1 cellular context compared by ENCODE assay signal in genomic region chr6:149065658-149066556, GRCh38.
TF ChIP-seq lines count a peak whose summit lies in the region.

No MANE protein-coding gene starts in this region.

TF ChIP-seq in GM12878, 131 proteins besides CTCF, POLR2A, EP300 and RAD21 (continued from another document and continues in another):
- TF ChIP-seq E2F8 (IDR thresholded peaks at IDR 0.05; ENCODE audit: low read depth, partially characterized antibody) = no peak
- no peak for TF ChIP-seq CHD1 (IDR thresholded peaks at IDR 0.05; ENCODE audit: low read depth, low read length)
- TF ChIP-seq, protein P1, sequence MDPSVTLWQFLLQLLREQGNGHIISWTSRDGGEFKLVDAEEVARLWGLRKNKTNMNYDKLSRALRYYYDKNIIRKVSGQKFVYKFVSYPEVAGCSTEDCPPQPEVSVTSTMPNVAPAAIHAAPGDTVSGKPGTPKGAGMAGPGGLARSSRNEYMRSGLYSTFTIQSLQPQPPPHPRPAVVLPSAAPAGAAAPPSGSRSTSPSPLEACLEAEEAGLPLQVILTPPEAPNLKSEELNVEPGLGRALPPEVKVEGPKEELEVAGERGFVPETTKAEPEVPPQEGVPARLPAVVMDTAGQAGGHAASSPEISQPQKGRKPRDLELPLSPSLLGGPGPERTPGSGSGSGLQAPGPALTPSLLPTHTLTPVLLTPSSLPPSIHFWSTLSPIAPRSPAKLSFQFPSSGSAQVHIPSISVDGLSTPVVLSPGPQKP (IDR thresholded peaks at IDR 0.05; ENCODE audit: low read depth, low read length) = 0 out of 2 replicates have a peak, but pooled peaks have one; percentile 60
- TF ChIP-seq ZNF207 (IDR thresholded peaks at IDR 0.05; ENCODE audit: borderline replicate concordance) = 0 out of 2 replicates have a peak, but pooled peaks have one; percentile 22
- TF ChIP-seq KDM1A (IDR thresholded peaks at IDR 0.05; ENCODE audit: borderline replicate concordance) = no peak
- TF ChIP-seq PAX5 (IDR thresholded peaks at IDR 0.05; ENCODE audit: borderline replicate concordance, low read depth, low read length) = peak; percentile 56; the same call in 1 of the 2 replicates
- no peak for TF ChIP-seq BRCA1 (IDR thresholded peaks at IDR 0.05; ENCODE audit: low read depth, low read length)
- TF ChIP-seq ZZZ3 (IDR thresholded peaks at IDR 0.05; ENCODE audit: control insufficient read depth, insufficient read length, low read depth) = no peak
- peak in 1 of 2 experiments; percentile 88; a peak in 2 of 4 replicates for TF ChIP-seq ETV6 (conservative IDR thresholded peaks at IDR 0.05 in 1 of 2, IDR thresholded peaks at IDR 0.05 in 1 of 2; ENCODE audit: borderline replicate concordance in 1 of 2, low read depth in 1 of 2)
- no peak; the same call in 1 of the 2 replicates for TF ChIP-seq RAD51 (IDR thresholded peaks at IDR 0.05)
- peak; percentile 87 for TF ChIP-seq FOXM1 (IDR thresholded peaks at IDR 0.05; ENCODE audit: low read depth, low read length)
- TF ChIP-seq FOXK2 (IDR thresholded peaks at IDR 0.05) = no peak
- TF ChIP-seq POU2F2 (IDR thresholded peaks at IDR 0.05; ENCODE audit: borderline replicate concordance, low read depth, low read length) = peak; percentile 76; the same call in 2 of the 3 replicates
- TF ChIP-seq MXI1 (IDR thresholded peaks at IDR 0.05; ENCODE audit: low read depth, low read length) = peak; percentile 61; the same call in 1 of the 2 replicates
- TF ChIP-seq NBN (IDR thresholded peaks at IDR 0.05) = peak; percentile 99
- TF ChIP-seq ZBTB40 (IDR thresholded peaks at IDR 0.05; ENCODE audit: borderline replicate concordance) = peak; percentile 50; the same call in 1 of the 2 replicates
- TF ChIP-seq RUNX3 (IDR thresholded peaks at IDR 0.05; ENCODE audit: low read length) = peak; percentile 77
- TF ChIP-seq LARP7 (IDR thresholded peaks at IDR 0.05) = no peak
- TF ChIP-seq, protein P2, sequence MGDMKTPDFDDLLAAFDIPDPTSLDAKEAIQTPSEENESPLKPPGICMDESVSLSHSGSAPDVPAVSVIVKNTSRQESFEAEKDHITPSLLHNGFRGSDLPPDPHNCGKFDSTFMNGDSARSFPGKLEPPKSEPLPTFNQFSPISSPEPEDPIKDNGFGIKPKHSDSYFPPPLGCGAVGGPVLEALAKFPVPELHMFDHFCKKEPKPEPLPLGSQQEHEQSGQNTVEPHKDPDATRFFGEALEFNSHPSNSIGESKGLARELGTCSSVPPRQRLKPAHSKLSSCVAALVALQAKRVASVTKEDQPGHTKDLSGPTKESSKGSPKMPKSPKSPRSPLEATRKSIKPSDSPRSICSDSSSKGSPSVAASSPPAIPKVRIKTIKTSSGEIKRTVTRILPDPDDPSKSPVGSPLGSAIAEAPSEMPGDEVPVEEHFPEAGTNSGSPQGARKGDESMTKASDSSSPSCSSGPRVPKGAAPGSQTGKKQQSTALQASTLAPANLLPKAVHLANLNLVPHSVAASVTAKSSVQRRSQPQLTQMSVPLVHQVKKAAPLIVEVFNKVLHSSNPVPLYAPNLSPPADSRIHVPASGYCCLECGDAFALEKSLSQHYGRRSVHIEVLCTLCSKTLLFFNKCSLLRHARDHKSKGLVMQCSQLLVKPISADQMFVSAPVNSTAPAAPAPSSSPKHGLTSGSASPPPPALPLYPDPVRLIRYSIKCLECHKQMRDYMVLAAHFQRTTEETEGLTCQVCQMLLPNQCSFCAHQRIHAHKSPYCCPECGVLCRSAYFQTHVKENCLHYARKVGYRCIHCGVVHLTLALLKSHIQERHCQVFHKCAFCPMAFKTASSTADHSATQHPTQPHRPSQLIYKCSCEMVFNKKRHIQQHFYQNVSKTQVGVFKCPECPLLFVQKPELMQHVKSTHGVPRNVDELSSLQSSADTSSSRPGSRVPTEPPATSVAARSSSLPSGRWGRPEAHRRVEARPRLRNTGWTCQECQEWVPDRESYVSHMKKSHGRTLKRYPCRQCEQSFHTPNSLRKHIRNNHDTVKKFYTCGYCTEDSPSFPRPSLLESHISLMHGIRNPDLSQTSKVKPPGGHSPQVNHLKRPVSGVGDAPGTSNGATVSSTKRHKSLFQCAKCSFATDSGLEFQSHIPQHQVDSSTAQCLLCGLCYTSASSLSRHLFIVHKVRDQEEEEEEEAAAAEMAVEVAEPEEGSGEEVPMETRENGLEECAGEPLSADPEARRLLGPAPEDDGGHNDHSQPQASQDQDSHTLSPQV (IDR thresholded peaks at IDR 0.05) = peak; percentile 93
- no peak for TF ChIP-seq RFX5 (IDR thresholded peaks at IDR 0.05; ENCODE audit: low read depth, low read length)
- no peak for TF ChIP-seq PRDM15 (CRISPR knock-in tag; IDR thresholded peaks at IDR 0.05)
- TF ChIP-seq HSF1 (IDR thresholded peaks at IDR 0.05; ENCODE audit: low read depth, low read length) = no peak
- TF ChIP-seq BCL11A (IDR thresholded peaks at IDR 0.05; ENCODE audit: low read depth, low read length) = peak; percentile 67
- TF ChIP-seq CEBPB (IDR thresholded peaks at IDR 0.05; ENCODE audit: borderline replicate concordance in 1 of 2, low read depth in 2 of 2, low read length in 2 of 2) = no peak
- peak; percentile 38; the same call in 1 of the 2 replicates for TF ChIP-seq NR2C1 (IDR thresholded peaks at IDR 0.05)
- TF ChIP-seq, protein P3, sequence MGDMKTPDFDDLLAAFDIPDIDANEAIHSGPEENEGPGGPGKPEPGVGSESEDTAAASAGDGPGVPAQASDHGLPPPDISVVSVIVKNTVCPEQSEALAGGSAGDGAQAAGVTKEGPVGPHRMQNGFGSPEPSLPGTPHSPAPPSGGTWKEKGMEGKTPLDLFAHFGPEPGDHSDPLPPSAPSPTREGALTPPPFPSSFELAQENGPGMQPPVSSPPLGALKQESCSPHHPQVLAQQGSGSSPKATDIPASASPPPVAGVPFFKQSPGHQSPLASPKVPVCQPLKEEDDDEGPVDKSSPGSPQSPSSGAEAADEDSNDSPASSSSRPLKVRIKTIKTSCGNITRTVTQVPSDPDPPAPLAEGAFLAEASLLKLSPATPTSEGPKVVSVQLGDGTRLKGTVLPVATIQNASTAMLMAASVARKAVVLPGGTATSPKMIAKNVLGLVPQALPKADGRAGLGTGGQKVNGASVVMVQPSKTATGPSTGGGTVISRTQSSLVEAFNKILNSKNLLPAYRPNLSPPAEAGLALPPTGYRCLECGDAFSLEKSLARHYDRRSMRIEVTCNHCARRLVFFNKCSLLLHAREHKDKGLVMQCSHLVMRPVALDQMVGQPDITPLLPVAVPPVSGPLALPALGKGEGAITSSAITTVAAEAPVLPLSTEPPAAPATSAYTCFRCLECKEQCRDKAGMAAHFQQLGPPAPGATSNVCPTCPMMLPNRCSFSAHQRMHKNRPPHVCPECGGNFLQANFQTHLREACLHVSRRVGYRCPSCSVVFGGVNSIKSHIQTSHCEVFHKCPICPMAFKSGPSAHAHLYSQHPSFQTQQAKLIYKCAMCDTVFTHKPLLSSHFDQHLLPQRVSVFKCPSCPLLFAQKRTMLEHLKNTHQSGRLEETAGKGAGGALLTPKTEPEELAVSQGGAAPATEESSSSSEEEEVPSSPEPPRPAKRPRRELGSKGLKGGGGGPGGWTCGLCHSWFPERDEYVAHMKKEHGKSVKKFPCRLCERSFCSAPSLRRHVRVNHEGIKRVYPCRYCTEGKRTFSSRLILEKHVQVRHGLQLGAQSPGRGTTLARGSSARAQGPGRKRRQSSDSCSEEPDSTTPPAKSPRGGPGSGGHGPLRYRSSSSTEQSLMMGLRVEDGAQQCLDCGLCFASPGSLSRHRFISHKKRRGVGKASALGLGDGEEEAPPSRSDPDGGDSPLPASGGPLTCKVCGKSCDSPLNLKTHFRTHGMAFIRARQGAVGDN (IDR thresholded peaks at IDR 0.05) = peak; percentile 99
- TF ChIP-seq STAT1 (conservative IDR thresholded peaks at IDR 0.05) = no peak
